ENCODE assay signal across 1 cellular context in genomic region chr12:6696690-6697583, GRCh38.
TF ChIP-seq lines count a peak whose summit lies in the region.

No MANE protein-coding gene starts in this region.

TF ChIP-seq in GM12891, 5 proteins besides CTCF, POLR2A, EP300 and RAD21:
- TF ChIP-seq PAX5 (IDR thresholded peaks at IDR 0.05; ENCODE audit: insufficient read depth, low read length, severe bottlenecking) (no peak), SPI1 (IDR thresholded peaks at IDR 0.05; ENCODE audit: low read depth, low read length) (peak; percentile 97)
